In the genomic region with DNA sequence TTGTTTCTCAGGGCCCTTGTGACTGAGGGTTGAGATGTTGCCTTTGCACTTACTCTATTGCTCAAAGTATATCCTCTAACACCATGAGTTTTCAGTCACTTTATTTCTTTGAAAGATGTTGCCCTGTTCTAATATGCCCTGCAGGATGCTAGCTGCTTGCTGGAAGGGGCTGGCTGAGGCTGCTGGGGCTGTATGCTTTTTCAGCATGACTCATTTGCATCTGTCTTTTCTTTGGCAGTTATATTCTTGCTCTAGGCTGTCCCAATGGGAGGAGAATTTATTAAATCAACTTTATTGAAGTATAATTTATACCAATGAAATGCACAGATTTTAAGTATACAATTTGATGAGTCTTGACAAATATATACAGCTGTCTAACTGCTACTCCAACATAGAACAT, we compare ENCODE assay signal across 2 cellular contexts.
TF ChIP-seq lines count a peak whose summit lies in the region.

No MANE protein-coding gene starts in this region.

TF ChIP-seq in SK-N-SH treated with all-trans-retinoic acid at 6 μM for 48 hours, 23 proteins besides CTCF, POLR2A, EP300 and RAD21 (continued from another document):
- TF ChIP-seq, protein P1, sequence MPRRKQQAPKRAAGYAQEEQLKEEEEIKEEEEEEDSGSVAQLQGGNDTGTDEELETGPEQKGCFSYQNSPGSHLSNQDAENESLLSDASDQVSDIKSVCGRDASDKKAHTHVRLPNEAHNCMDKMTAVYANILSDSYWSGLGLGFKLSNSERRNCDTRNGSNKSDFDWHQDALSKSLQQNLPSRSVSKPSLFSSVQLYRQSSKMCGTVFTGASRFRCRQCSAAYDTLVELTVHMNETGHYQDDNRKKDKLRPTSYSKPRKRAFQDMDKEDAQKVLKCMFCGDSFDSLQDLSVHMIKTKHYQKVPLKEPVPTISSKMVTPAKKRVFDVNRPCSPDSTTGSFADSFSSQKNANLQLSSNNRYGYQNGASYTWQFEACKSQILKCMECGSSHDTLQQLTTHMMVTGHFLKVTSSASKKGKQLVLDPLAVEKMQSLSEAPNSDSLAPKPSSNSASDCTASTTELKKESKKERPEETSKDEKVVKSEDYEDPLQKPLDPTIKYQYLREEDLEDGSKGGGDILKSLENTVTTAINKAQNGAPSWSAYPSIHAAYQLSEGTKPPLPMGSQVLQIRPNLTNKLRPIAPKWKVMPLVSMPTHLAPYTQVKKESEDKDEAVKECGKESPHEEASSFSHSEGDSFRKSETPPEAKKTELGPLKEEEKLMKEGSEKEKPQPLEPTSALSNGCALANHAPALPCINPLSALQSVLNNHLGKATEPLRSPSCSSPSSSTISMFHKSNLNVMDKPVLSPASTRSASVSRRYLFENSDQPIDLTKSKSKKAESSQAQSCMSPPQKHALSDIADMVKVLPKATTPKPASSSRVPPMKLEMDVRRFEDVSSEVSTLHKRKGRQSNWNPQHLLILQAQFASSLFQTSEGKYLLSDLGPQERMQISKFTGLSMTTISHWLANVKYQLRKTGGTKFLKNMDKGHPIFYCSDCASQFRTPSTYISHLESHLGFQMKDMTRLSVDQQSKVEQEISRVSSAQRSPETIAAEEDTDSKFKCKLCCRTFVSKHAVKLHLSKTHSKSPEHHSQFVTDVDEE (CRISPR knock-in tag; IDR thresholded peaks at IDR 0.05), result no peak
- TF ChIP-seq, protein P2, sequence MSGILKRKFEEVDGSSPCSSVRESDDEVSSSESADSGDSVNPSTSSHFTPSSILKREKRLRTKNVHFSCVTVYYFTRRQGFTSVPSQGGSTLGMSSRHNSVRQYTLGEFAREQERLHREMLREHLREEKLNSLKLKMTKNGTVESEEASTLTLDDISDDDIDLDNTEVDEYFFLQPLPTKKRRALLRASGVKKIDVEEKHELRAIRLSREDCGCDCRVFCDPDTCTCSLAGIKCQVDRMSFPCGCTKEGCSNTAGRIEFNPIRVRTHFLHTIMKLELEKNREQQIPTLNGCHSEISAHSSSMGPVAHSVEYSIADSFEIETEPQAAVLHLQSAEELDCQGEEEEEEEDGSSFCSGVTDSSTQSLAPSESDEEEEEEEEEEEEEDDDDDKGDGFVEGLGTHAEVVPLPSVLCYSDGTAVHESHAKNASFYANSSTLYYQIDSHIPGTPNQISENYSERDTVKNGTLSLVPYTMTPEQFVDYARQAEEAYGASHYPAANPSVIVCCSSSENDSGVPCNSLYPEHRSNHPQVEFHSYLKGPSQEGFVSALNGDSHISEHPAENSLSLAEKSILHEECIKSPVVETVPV (CRISPR knock-in tag; IDR thresholded peaks at IDR 0.05), result no peak
- TF ChIP-seq BACH2 (CRISPR knock-in tag; IDR thresholded peaks at IDR 0.05; ENCODE audit: borderline replicate concordance) (no peak), ZNF8 (CRISPR knock-in tag; IDR thresholded peaks at IDR 0.05) (no peak), TCF4 (CRISPR knock-in tag; IDR thresholded peaks at IDR 0.05; ENCODE audit: borderline replicate concordance) (no peak), ZC3H10 (CRISPR knock-in tag; IDR thresholded peaks at IDR 0.05) (no peak), ESRRG (CRISPR knock-in tag; IDR thresholded peaks at IDR 0.05) (no peak), SNAI2 (CRISPR knock-in tag; IDR thresholded peaks at IDR 0.05) (no peak), RARB (CRISPR knock-in tag; IDR thresholded peaks at IDR 0.05) (no peak), ISL1 (CRISPR knock-in tag; IDR thresholded peaks at IDR 0.05) (no peak), CSDC2 (CRISPR knock-in tag; IDR thresholded peaks at IDR 0.05) (no peak), PPARA (CRISPR knock-in tag; IDR thresholded peaks at IDR 0.05; ENCODE audit: borderline replicate concordance) (no peak), OSR1 (CRISPR knock-in tag; IDR thresholded peaks at IDR 0.05) (no peak), ARNTL (CRISPR knock-in tag; IDR thresholded peaks at IDR 0.05; ENCODE audit: borderline replicate concordance, low read depth) (no peak)
- TF ChIP-seq, protein P3, sequence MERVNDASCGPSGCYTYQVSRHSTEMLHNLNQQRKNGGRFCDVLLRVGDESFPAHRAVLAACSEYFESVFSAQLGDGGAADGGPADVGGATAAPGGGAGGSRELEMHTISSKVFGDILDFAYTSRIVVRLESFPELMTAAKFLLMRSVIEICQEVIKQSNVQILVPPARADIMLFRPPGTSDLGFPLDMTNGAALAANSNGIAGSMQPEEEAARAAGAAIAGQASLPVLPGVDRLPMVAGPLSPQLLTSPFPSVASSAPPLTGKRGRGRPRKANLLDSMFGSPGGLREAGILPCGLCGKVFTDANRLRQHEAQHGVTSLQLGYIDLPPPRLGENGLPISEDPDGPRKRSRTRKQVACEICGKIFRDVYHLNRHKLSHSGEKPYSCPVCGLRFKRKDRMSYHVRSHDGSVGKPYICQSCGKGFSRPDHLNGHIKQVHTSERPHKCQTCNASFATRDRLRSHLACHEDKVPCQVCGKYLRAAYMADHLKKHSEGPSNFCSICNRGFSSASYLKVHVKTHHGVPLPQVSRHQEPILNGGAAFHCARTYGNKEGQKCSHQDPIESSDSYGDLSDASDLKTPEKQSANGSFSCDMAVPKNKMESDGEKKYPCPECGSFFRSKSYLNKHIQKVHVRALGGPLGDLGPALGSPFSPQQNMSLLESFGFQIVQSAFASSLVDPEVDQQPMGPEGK (CRISPR knock-in tag; IDR thresholded peaks at IDR 0.05; ENCODE audit: borderline replicate concordance), result no peak

TF ChIP-seq in SK-N-SH, 30 proteins besides CTCF, POLR2A, EP300 and RAD21 (continued from another document):
- TF ChIP-seq, protein P4, sequence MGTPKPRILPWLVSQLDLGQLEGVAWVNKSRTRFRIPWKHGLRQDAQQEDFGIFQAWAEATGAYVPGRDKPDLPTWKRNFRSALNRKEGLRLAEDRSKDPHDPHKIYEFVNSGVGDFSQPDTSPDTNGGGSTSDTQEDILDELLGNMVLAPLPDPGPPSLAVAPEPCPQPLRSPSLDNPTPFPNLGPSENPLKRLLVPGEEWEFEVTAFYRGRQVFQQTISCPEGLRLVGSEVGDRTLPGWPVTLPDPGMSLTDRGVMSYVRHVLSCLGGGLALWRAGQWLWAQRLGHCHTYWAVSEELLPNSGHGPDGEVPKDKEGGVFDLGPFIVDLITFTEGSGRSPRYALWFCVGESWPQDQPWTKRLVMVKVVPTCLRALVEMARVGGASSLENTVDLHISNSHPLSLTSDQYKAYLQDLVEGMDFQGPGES (IDR thresholded peaks at IDR 0.05; ENCODE audit: low read depth, low read length), result no peak
- TF ChIP-seq ELF1 (IDR thresholded peaks at IDR 0.05), result no peak
- no peak for TF ChIP-seq JUND (IDR thresholded peaks at IDR 0.05)
- TF ChIP-seq, protein P5, sequence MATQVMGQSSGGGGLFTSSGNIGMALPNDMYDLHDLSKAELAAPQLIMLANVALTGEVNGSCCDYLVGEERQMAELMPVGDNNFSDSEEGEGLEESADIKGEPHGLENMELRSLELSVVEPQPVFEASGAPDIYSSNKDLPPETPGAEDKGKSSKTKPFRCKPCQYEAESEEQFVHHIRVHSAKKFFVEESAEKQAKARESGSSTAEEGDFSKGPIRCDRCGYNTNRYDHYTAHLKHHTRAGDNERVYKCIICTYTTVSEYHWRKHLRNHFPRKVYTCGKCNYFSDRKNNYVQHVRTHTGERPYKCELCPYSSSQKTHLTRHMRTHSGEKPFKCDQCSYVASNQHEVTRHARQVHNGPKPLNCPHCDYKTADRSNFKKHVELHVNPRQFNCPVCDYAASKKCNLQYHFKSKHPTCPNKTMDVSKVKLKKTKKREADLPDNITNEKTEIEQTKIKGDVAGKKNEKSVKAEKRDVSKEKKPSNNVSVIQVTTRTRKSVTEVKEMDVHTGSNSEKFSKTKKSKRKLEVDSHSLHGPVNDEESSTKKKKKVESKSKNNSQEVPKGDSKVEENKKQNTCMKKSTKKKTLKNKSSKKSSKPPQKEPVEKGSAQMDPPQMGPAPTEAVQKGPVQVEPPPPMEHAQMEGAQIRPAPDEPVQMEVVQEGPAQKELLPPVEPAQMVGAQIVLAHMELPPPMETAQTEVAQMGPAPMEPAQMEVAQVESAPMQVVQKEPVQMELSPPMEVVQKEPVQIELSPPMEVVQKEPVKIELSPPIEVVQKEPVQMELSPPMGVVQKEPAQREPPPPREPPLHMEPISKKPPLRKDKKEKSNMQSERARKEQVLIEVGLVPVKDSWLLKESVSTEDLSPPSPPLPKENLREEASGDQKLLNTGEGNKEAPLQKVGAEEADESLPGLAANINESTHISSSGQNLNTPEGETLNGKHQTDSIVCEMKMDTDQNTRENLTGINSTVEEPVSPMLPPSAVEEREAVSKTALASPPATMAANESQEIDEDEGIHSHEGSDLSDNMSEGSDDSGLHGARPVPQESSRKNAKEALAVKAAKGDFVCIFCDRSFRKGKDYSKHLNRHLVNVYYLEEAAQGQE (IDR thresholded peaks at IDR 0.05; ENCODE audit: low read depth, low read length), result no peak
- TF ChIP-seq SMC3 (IDR thresholded peaks at IDR 0.05; ENCODE audit: low read depth, low read length), result no peak
- no peak for TF ChIP-seq TAF1 (IDR thresholded peaks at IDR 0.05; ENCODE audit: borderline replicate concordance, low read depth, low read length)
- TF ChIP-seq, protein P6, sequence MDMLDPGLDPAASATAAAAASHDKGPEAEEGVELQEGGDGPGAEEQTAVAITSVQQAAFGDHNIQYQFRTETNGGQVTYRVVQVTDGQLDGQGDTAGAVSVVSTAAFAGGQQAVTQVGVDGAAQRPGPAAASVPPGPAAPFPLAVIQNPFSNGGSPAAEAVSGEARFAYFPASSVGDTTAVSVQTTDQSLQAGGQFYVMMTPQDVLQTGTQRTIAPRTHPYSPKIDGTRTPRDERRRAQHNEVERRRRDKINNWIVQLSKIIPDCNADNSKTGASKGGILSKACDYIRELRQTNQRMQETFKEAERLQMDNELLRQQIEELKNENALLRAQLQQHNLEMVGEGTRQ (IDR thresholded peaks at IDR 0.05; ENCODE audit: borderline replicate concordance, low read depth, low read length), result no peak
- TF ChIP-seq MXI1 (IDR thresholded peaks at IDR 0.05; ENCODE audit: low read depth, low read length), result no peak
- TF ChIP-seq POLR2AphosphoS5 (IDR thresholded peaks at IDR 0.05; ENCODE audit: low read depth, low read length), result no peak
- no peak for TF ChIP-seq FOXM1 (IDR thresholded peaks at IDR 0.05; ENCODE audit: low read depth)
- TF ChIP-seq GATA2 (CRISPR knock-in tag; IDR thresholded peaks at IDR 0.05), result no peak
- no peak for TF ChIP-seq NFIC (IDR thresholded peaks at IDR 0.05; ENCODE audit: borderline replicate concordance)
TF ChIP-seq in SK-N-SH: peak in this region for 0.
